8 cellular contexts compared by ENCODE assay signal in genomic region chr16:74700206-74701040, GRCh38. TPM values are rescaled to one million over a fixed set of nuclear protein-coding genes. Genes with fewer than 3 reads are reported as not detected.
DNase-seq lines count a peak whose midpoint lies in the region; ATAC-seq, FAIRE-seq and TF ChIP-seq lines count a peak whose summit lies in the region.

Gene MLKL (minus strand): TSS chr16:74700862. CDS start chr16:74695757, 5,105 bp downstream.

- intact Hi-C loops in posterior vena cava (cut with DNase I) = loop anchor here in 1 of 2 donors (10.0 kb wide), 1 partner anchor 164 kb away; no protein-coding TSS in a partner anchor

- under 1% methylated on average over 34 of the region's 48 CpGs for WGBS in A549 (ENCODE audit: missing lambda C conversion rate)
- 1% methylated on average over 48 of the region's 48 CpGs for WGBS in urinary bladder

- H3K36me3 ChIP-seq in urinary bladder (ENCODE audit: insufficient read depth) = no peaks in the 10 kb centered on the region

- no peak for TF ChIP-seq RAD21 in A549 (conservative IDR thresholded peaks at IDR 0.05 in 1 of 2, IDR thresholded peaks at IDR 0.05 in 1 of 2)

- peaks cover 28% of the 10 kb centered on the region for H3K4me1 ChIP-seq in A549
- H3K4me1 ChIP-seq in urinary bladder (ENCODE audit: insufficient read depth) = no peaks in the 10 kb centered on the region

- TF ChIP-seq EP300 in A549 (IDR thresholded peaks at IDR 0.05) = no peak

- FAIRE-seq in A549 (lab: Jason Lieb, UNC) = no peak

- no peaks in the 10 kb centered on the region for H3K9me3 ChIP-seq in A549

- H3K27ac ChIP-seq in A549 = peak within 1 kb of the TSS; percentile 92 to 93
- peak within 1 kb of the TSS; percentile 55 for H3K27ac ChIP-seq in urinary bladder (ENCODE audit: low read depth)

- peak; percentile 91 for TF ChIP-seq POLR2A in A549 (IDR thresholded peaks at IDR 0.05; ENCODE audit: low read length)

- POLR2A ChIA-PET in A549 (lab: Yijun Ruan, JAX) = interaction anchor here (1.1 to 1.6 kb wide), 5 partner anchors 13 to 94 kb away, joined by 3 to 5 read pairs (median 3); partner anchors contain the start of genes GLG1 and RFWD3

- H3K4me2 ChIP-seq in A549 = peak within 1 kb of the TSS; percentile 78

- DNase-seq in A549 (ENCODE audit: low read depth in 1 of 2, low spot score in 1 of 2) (peak; percentile 66 to 72), RKO (ENCODE audit: low spot score) (peak; percentile 66), germinal center (ENCODE audit: low spot score) (peak; percentile 58), posterior vena cava (ENCODE audit: low spot score) (peak; percentile 92)
- DNase-seq in activated effector memory CD4-positive, alpha-beta T cell treated with Interleukin-2 at 50 U/mL for 16 hours = peak; percentile 43

- H3K4me3 ChIP-seq in A549 = peak within 1 kb of the TSS; percentile 77
- peak within 1 kb of the TSS; percentile 63 for H3K4me3 ChIP-seq in urinary bladder (ENCODE audit: low read depth, low read length)

- no peak; the same call in 2 of the 3 replicates for TF ChIP-seq CTCF in A549 (IDR thresholded peaks at IDR 0.05)

- ATAC-seq in A549 (peak; percentile 82 to 83), GM18520 (IDR thresholded peaks at IDR 0.05; ENCODE audit: unreplicated experiment) (peak; percentile 25), HG03108 (IDR thresholded peaks at IDR 0.05; ENCODE audit: unreplicated experiment) (peak; percentile 40)

- CTCF ChIA-PET in A549 (lab: Yijun Ruan, JAX) = interaction anchor here (1.0 to 8.6 kb wide), 8 partner anchors 10 to 163 kb away, joined by 3 to 70 read pairs (median 6); partner anchors contain the start of gene FA2H

TF ChIP-seq in A549, 52 proteins besides CTCF, POLR2A, EP300 and RAD21:
- TF ChIP-seq JUN (IDR thresholded peaks at IDR 0.05) (peak in 1 of 2 experiments; percentile 45; a peak in 1 of 5 replicates), CHD4 (IDR thresholded peaks at IDR 0.05; ENCODE audit: borderline replicate concordance) (no peak), USF2 (IDR thresholded peaks at IDR 0.05) (peak; percentile 20; the same call in 1 of the 2 replicates), BCL3 (IDR thresholded peaks at IDR 0.05) (peak; percentile 47; the same call in 1 of the 3 replicates), TP53 (CRISPR knock-in tag; IDR thresholded peaks at IDR 0.05) (no peak), MYC (IDR thresholded peaks at IDR 0.05; ENCODE audit: borderline replicate concordance, low read length) (peak; percentile 83; the same call in 1 of the 2 replicates), MAX (IDR thresholded peaks at IDR 0.05) (peak; percentile 96), RCOR1 (IDR thresholded peaks at IDR 0.05; ENCODE audit: low read depth, low read length) (no peak), E2F6 (IDR thresholded peaks at IDR 0.05; ENCODE audit: borderline replicate concordance, low read depth) (peak; percentile 27), HMGXB4 (CRISPR knock-in tag; IDR thresholded peaks at IDR 0.05; ENCODE audit: borderline replicate concordance) (peak; percentile 40; the same call in 1 of the 2 replicates)

RNA-seq across cellular contexts. Expression of gene MLKL, which starts in this region (rescaled TPM):
- 17.9 and 18.8 TPM in 2 replicates for polyA plus RNA-seq in A549 (2011; rRNA removed)
- polyA plus RNA-seq in A549 (2012; cell fraction: cytosol; rRNA removed) = 9.6 and 10.2 TPM in 2 replicates
- 11.6 and 14.2 TPM in 2 replicates for polyA plus RNA-seq in A549 (2012; cell fraction: nucleus; rRNA removed)
- polyA plus RNA-seq in A549 (2017; fragmentation: RNase III; extraction: RNeasy Plus Mini Kit Qiagen cat#74134 plus additional on column Dnase treatment) = 12.3 to 14.3 TPM (median 12.6 TPM) in 3 replicates
- polyA minus RNA-seq in A549 (2011; rRNA and poly(A)+ RNA removed) = 6.2 and 8.9 TPM in 2 replicates
- 10 to 100 TPM; 13.7 to 14.4 TPM for total RNA-seq in posterior vena cava
- total RNA-seq in urinary bladder = 5.2 TPM
- 10.7 TPM for polyA plus RNA-seq in urinary bladder

Comparison
In these comparisons a context has a peak if more than half of its experiments do, and no peak if none do; other contexts are left out.
1. Peak in every context shown above with its lines: DNase-seq, ATAC-seq, H3K4me3 ChIP-seq and H3K27ac ChIP-seq.
2. ATAC-seq: peak in every context shown above with its lines; median percentile 82 in A549; 40 in HG03108; 25 in GM18520.